In the genomic region with DNA sequence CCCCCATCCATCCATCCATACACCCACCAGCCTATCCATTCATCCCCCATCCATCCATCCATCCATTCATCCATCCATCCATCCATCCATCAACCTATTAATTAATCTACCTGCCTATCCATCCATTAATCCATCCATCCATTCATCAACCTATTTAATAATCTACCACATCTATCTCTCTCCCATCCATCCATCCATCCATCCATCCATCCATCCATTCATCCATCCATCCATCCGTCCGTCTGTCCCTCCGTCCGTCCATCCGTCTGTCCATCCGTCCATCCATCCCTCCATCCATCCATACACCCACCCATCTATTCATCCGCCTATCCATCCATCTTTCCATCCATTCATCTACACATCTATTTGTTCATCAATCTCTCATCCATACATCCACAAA, we compare ENCODE assay signal across 28 cellular contexts.
"Had no signal": no experiment of that assay in that cellular context is flagged by ENCODE, and none has a peak within 500 bp of the region (broad histone marks: within the 10 kb centered on the region; RNA-seq: fewer than 3 reads in every experiment).

No MANE protein-coding gene starts in this region.

- FAIRE-seq: pancreas, small intestine, urothelium cell line had no signal

- DNase-seq: naive thymus-derived CD8-positive, alpha-beta T cell; nephron progenitor cell; nucleus accumbens; pancreas; psoas muscle; right cardiac atrium; right lobe of liver; sigmoid colon; small intestine; stimulated activated CD4-positive, alpha-beta T cell treated with anti-CD3 and anti-CD28 coated beads, Interleukin-15, amount 100 ng/mL, for 24 hours; stimulated activated CD4-positive, alpha-beta T cell treated with anti-CD3 and anti-CD28 coated beads, Interleukin-2, amount 100 ng/mL, for 24 hours; stimulated activated CD4-positive, alpha-beta T cell treated with anti-CD3 and anti-CD28 coated beads, Interleukin-2, amount 100 ng/mL, for 48 hours; stimulated activated CD4-positive, alpha-beta T cell treated with anti-CD3 and anti-CD28 coated beads, Interleukin-4, amount 100 ng/mL, for 24 hours; stimulated activated naive B cell treated with anti-CD40 and anti-IgM and Interleukin-4, amounts not matched to agents 10 μg/mL and 1 μg/mL and 100 μg/mL, for 72 hours; stimulated activated naive CD4-positive, alpha-beta T cell treated with Interleukin-2 at 50 U/mL for 16 hours; stomach; thyroid gland; trophoblast cell; upper lobe of left lung had no signal

- H3K4me3 ChIP-seq: pancreas, psoas muscle, right lobe of liver, sigmoid colon, stomach, thoracic aorta, thyroid gland, tibial nerve, upper lobe of left lung, vagina had no signal

- H3K27me3 ChIP-seq: pancreas, right lobe of liver, sigmoid colon, thyroid gland, tibial nerve, upper lobe of left lung, vagina had no signal

- H3K36me3 Mint-ChIP-seq: natural killer cell treated with Interleukin-12 subunit alpha and Interleukin-12 subunit beta and Interleukin-15 and Interleukin-18, amount 100 ng/mL, for 72 hours; stimulated activated effector memory CD8-positive, alpha-beta T cell treated with anti-CD3 and anti-CD28 coated beads, Interleukin-12 subunit alpha, Interleukin-12 subunit beta, amount 100 ng/mL, for 72 hours had no signal

- H3K4me1 ChIP-seq: pancreas, psoas muscle, right lobe of liver, stomach, thyroid gland, tibial nerve, upper lobe of left lung, vagina had no signal

- ATAC-seq: naive thymus-derived CD8-positive, alpha-beta T cell; natural killer cell treated with Interleukin-12 subunit alpha and Interleukin-12 subunit beta and Interleukin-15 and Interleukin-18, amount 100 ng/mL, for 72 hours; pancreas; psoas muscle; right cardiac atrium; right lobe of liver; stimulated activated effector memory CD8-positive, alpha-beta T cell treated with anti-CD3 and anti-CD28 coated beads, Interleukin-12 subunit alpha, Interleukin-12 subunit beta, amount 100 ng/mL, for 72 hours; stimulated activated naive B cell treated with anti-CD40 and anti-IgM and Interleukin-4, amounts not matched to agents 10 μg/mL and 1 μg/mL and 100 μg/mL, for 72 hours had no signal

- H3K9me3 ChIP-seq: neutrophil, pancreas, psoas muscle, right lobe of liver, sigmoid colon, thoracic aorta, thyroid gland, upper lobe of left lung, vagina had no signal

- H3K27ac Mint-ChIP-seq: naive thymus-derived CD8-positive, alpha-beta T cell; natural killer cell treated with Interleukin-12 subunit alpha and Interleukin-12 subunit beta and Interleukin-15 and Interleukin-18, amount 100 ng/mL, for 72 hours; nephron progenitor cell; stimulated activated effector memory CD8-positive, alpha-beta T cell treated with anti-CD3 and anti-CD28 coated beads, Interleukin-12 subunit alpha, Interleukin-12 subunit beta, amount 100 ng/mL, for 72 hours; stimulated activated naive B cell treated with anti-CD40 and anti-IgM and Interleukin-4, amounts not matched to agents 10 μg/mL and 1 μg/mL and 100 μg/mL, for 72 hours; stimulated activated naive CD8-positive, alpha-beta T cell treated with anti-CD3 and anti-CD28 coated beads, Interleukin-15, Interleukin-2, amounts not matched to agents 100 ng/mL and 50 ng/mL, for 24 hours had no signal

- H3K27me3 Mint-ChIP-seq: naive thymus-derived CD8-positive, alpha-beta T cell; stimulated activated naive CD8-positive, alpha-beta T cell treated with anti-CD3 and anti-CD28 coated beads, Interleukin-15, Interleukin-2, amounts not matched to agents 100 ng/mL and 50 ng/mL, for 24 hours had no signal

- H3K27ac ChIP-seq: neutrophil, pancreas, psoas muscle, right lobe of liver, sigmoid colon, stomach, thoracic aorta, thyroid gland, tibial nerve, upper lobe of left lung, vagina had no signal

- H3K4me3 Mint-ChIP-seq: naive thymus-derived CD8-positive, alpha-beta T cell; natural killer cell treated with Interleukin-12 subunit alpha and Interleukin-12 subunit beta and Interleukin-15 and Interleukin-18, amount 100 ng/mL, for 72 hours; nephron progenitor cell; neural crest cell; stimulated activated effector memory CD8-positive, alpha-beta T cell treated with anti-CD3 and anti-CD28 coated beads, Interleukin-12 subunit alpha, Interleukin-12 subunit beta, amount 100 ng/mL, for 72 hours; stimulated activated naive B cell treated with anti-CD40 and anti-IgM and Interleukin-4, amounts not matched to agents 10 μg/mL and 1 μg/mL and 100 μg/mL, for 72 hours; stimulated activated naive CD8-positive, alpha-beta T cell treated with anti-CD3 and anti-CD28 coated beads, Interleukin-15, Interleukin-2, amounts not matched to agents 100 ng/mL and 50 ng/mL, for 24 hours had no signal

- H3K4me1 Mint-ChIP-seq: nephron progenitor cell; neural crest cell; stimulated activated effector memory CD8-positive, alpha-beta T cell treated with anti-CD3 and anti-CD28 coated beads, Interleukin-12 subunit alpha, Interleukin-12 subunit beta, amount 100 ng/mL, for 72 hours had no signal

- H3K36me3 ChIP-seq: neutrophil, pancreas, right lobe of liver, sigmoid colon, stomach, thoracic aorta, thyroid gland, tibial nerve, upper lobe of left lung, vagina had no signal
